ENCODE assay signal across 13 cellular contexts in genomic region chr5:111454198-111454606, GRCh38. TPM values are rescaled to one million over a fixed set of nuclear protein-coding genes. Genes with fewer than 3 reads are reported as not detected.
DNase-seq lines count a peak whose midpoint lies in the region; ATAC-seq and TF ChIP-seq lines count a peak whose summit lies in the region.
"Had no signal": no experiment of that assay in that cellular context is flagged by ENCODE, and none has a peak within 500 bp of the region (broad histone marks: within the 10 kb centered on the region; RNA-seq: fewer than 3 reads in every experiment).

No MANE protein-coding gene starts in this region.

- H3K27me3 ChIP-seq in neural progenitor cell = no peaks in the 10 kb centered on the region

- H3K4me1 Mint-ChIP-seq in neural progenitor cell = peaks cover 23% of the 10 kb centered on the region

- H3K27ac Mint-ChIP-seq in neural progenitor cell = no peak overlapping the region

- H3K9ac ChIP-seq in neural progenitor cell = no peak overlapping the region

- H3K79me2 ChIP-seq in neural progenitor cell (ENCODE audit: low read depth) = no peaks in the 10 kb centered on the region

- H3K36me3 Mint-ChIP-seq in neural progenitor cell = peaks cover 5% of the 10 kb centered on the region

- no peak for TF ChIP-seq CTCF in cardiac fibroblast (IDR thresholded peaks at IDR 0.05; ENCODE audit: low read depth, low read length)
- no peak for TF ChIP-seq CTCF in neural progenitor cell (IDR thresholded peaks at IDR 0.05)

- no peak overlapping the region for H3K4me3 ChIP-seq in cardiac fibroblast (replicated peaks in 1 of 2; ENCODE audit: low read depth in 2 of 2, low read length in 2 of 2)
- no peak overlapping the region for H3K4me3 ChIP-seq in skeletal muscle cell (ENCODE audit: low read depth, low read length)
- no peak overlapping the region for H3K4me3 ChIP-seq in neural progenitor cell
- H3K4me3 ChIP-seq: A549, lung had no signal

- peaks cover 4% of the 10 kb centered on the region for H3K9me3 Mint-ChIP-seq in neural progenitor cell
- H3K9me3 Mint-ChIP-seq: activated naive CD8-positive, alpha-beta T cell treated with anti-CD3 and anti-CD28 coated beads, Interleukin-2, amount 10 ng/mL, durations not matched to agents 7 days and 5 days had no signal

- H3K4me3 Mint-ChIP-seq in neural progenitor cell = no peak overlapping the region
- H3K4me3 Mint-ChIP-seq: activated naive CD8-positive, alpha-beta T cell treated with anti-CD3 and anti-CD28 coated beads, Interleukin-2, amount 10 ng/mL, durations not matched to agents 7 days and 5 days had no signal

- no peak for ATAC-seq in HG03571 (IDR thresholded peaks at IDR 0.05; ENCODE audit: unreplicated experiment)
- ATAC-seq: esophagus mucosa had no signal

- no peak overlapping the region for H2AFZ ChIP-seq in neural progenitor cell (replicated peaks)

- no peak overlapping the region for H3K4me2 ChIP-seq in neural progenitor cell
- H3K4me2 ChIP-seq: A549 had no signal

- H3K9me3 ChIP-seq in neural progenitor cell (ENCODE audit: low read depth) = no peaks in the 10 kb centered on the region
- H3K9me3 ChIP-seq: A549 had no signal

- H3F3A ChIP-seq in neural progenitor cell (ENCODE audit: low read depth) = no peaks in the 10 kb centered on the region

- no peaks in the 10 kb centered on the region for H4K20me1 ChIP-seq in neural progenitor cell (ENCODE audit: low read depth)

- no peak overlapping the region for H3K27ac ChIP-seq in neural progenitor cell
- H3K27ac ChIP-seq: A549 had no signal

- H3K36me3 ChIP-seq in neural progenitor cell = no peaks in the 10 kb centered on the region

- peak; percentile 6 for DNase-seq in NCI-H2196 (lab: John Stamatoyannopoulos, UW; ENCODE audit: unreplicated experiment)
- DNase-seq in NCI-H2196 treated with DMSO at 0.1 percent for 48 hours (lab: John Stamatoyannopoulos, UW; ENCODE audit: unreplicated experiment) = no peak
- peak; percentile 92 for DNase-seq in NCI-H2227 treated with DMSO at 0.1 percent for 48 hours (lab: John Stamatoyannopoulos, UW)
- peak; percentile 18 to 22 for DNase-seq in cardiac fibroblast (ENCODE audit: low read depth in 2 of 2)
- DNase-seq in skeletal muscle cell (ENCODE audit: low read depth) = peak; percentile 15
- DNase-seq in ureter (ENCODE audit: low spot score) = no peak
- DNase-seq in neural progenitor cell (ENCODE audit: low spot score) = no peak
- DNase-seq: activated naive CD8-positive, alpha-beta T cell treated with anti-CD3 and anti-CD28 coated beads, Interleukin-2, amount 10 ng/mL, durations not matched to agents 7 days and 5 days; OCI-M1 had no signal

- no peaks in the 10 kb centered on the region for H3K27me3 Mint-ChIP-seq in neural progenitor cell (ENCODE audit: insufficient read depth, low read depth)
- H3K27me3 Mint-ChIP-seq: activated naive CD8-positive, alpha-beta T cell treated with anti-CD3 and anti-CD28 coated beads, Interleukin-2, amount 10 ng/mL, durations not matched to agents 7 days and 5 days had no signal

- peaks cover 5% of the 10 kb centered on the region for H3K4me1 ChIP-seq in neural progenitor cell

RNA-seq across cellular contexts. Expression of gene STARD4, which starts 58.1 kb away (rescaled TPM):
- 8.9 TPM for total RNA-seq in ureter
- 101 and 157 TPM in 2 replicates for total RNA-seq in neural progenitor cell (ENCODE audit: low replicate concordance)

Comparison
In these comparisons a context has a peak if more than half of its experiments do, and no peak if none do; other contexts are left out.
1. DNase-seq: peak in NCI-H2196 (single experiment), NCI-H2227 treated with DMSO at 0.1 percent for 48 hours (single experiment), cardiac fibroblast (2 of 2) and skeletal muscle cell (single experiment); none in NCI-H2196 treated with DMSO at 0.1 percent for 48 hours (single experiment), ureter (single experiment) and neural progenitor cell (single experiment).
2. RNA of gene STARD4, which starts 58.1 kb away (total RNA-seq): 101 to 157 TPM in neural progenitor cell; 8.9 TPM in ureter (single experiment); every median in the first group is over 10 times any median in the second.